19 cellular contexts compared by ENCODE assay signal in genomic region chr5:73815631-73816030, GRCh38.
DNase-seq lines count a peak whose midpoint lies in the region; TF ChIP-seq lines count a peak whose summit lies in the region.
"Had no signal": no experiment of that assay in that cellular context is flagged by ENCODE, and none has a peak within 500 bp of the region (broad histone marks: within the 10 kb centered on the region; RNA-seq: fewer than 3 reads in every experiment).

No MANE protein-coding gene starts in this region.

- H3K79me1 ChIP-seq in neuronal stem cell (ENCODE audit: low read depth, low read length) = no peaks in the 10 kb centered on the region

- H4K8ac ChIP-seq in neuronal stem cell (ENCODE audit: low read depth, low read length) = no peak overlapping the region

- peak overlapping the region; percentile 67 for H3K27ac Mint-ChIP-seq in HFFc6
- H3K27ac Mint-ChIP-seq: activated naive CD8-positive, alpha-beta T cell; activated T-helper 1 cell treated with anti-CD3 and anti-CD28 coated beads, Interleukin-12 subunit alpha, Interleukin-12 subunit beta, Interleukin-2, Interleukin-4 antibody, amounts not matched to agents 30 ng/mL and 10 ng/mL and 1 ng/mL, durations not matched to agents 14 hours and 24 hours and 36 hours; brain; dendritic cell treated with granulocyte-macrophage colony-stimulating factor and Interleukin-4, amounts not matched to agents 40 ng/mL and 50 ng/mL, for 4 days; stimulated activated naive CD8-positive, alpha-beta T cell treated with anti-CD3 and anti-CD28 coated beads, Interleukin-15, Interleukin-2, amounts not matched to agents 100 ng/mL and 50 ng/mL, for 24 hours had no signal

- H2AK5ac ChIP-seq in neuronal stem cell (ENCODE audit: low read depth, low read length) = no peak overlapping the region

- WGBS in neuronal stem cell (ENCODE audit: extremely low coverage in 2 of 2, insufficient read length in 2 of 2, insufficient replicate concordance in 1 of 2), 2 donors = no CpG with 5 or more reads among the region's 4 CpGs

- no peak overlapping the region for H3K9ac ChIP-seq in skeletal muscle satellite cell (ENCODE audit: low read depth, low read length)
- H3K9ac ChIP-seq in neuronal stem cell (ENCODE audit: low read depth, low read length, poor library complexity) = no peak overlapping the region

- TF ChIP-seq CTCF in HFFc6 (IDR thresholded peaks at IDR 0.05) (no peak), astrocyte of the spinal cord (IDR thresholded peaks at IDR 0.05; ENCODE audit: low read depth, low read length) (no peak), foreskin fibroblast (IDR thresholded peaks at IDR 0.05; ENCODE audit: low read depth, low read length) (no peak)

- no peaks in the 10 kb centered on the region; the same call in 1 of the 2 replicates for H3K27me3 Mint-ChIP-seq in HFFc6 (ENCODE audit: insufficient read depth)

- H3K4me3 Mint-ChIP-seq in HFFc6 = peak overlapping the region; percentile 43
- H3K4me3 Mint-ChIP-seq: activated naive CD8-positive, alpha-beta T cell; activated T-helper 1 cell treated with anti-CD3 and anti-CD28 coated beads, Interleukin-12 subunit alpha, Interleukin-12 subunit beta, Interleukin-2, Interleukin-4 antibody, amounts not matched to agents 30 ng/mL and 10 ng/mL and 1 ng/mL, durations not matched to agents 14 hours and 24 hours and 36 hours; brain; dendritic cell treated with granulocyte-macrophage colony-stimulating factor and Interleukin-4, amounts not matched to agents 40 ng/mL and 50 ng/mL, for 4 days; stimulated activated naive CD8-positive, alpha-beta T cell treated with anti-CD3 and anti-CD28 coated beads, Interleukin-15, Interleukin-2, amounts not matched to agents 100 ng/mL and 50 ng/mL, for 24 hours had no signal

- H3K27me3 ChIP-seq in skeletal muscle satellite cell (ENCODE audit: control insufficient read depth, insufficient read depth, low read length) = no peaks in the 10 kb centered on the region
- no peaks in the 10 kb centered on the region for H3K27me3 ChIP-seq in neuronal stem cell (ENCODE audit: control insufficient read depth in 3 of 3, insufficient read depth in 3 of 3, low read depth in 1 of 3, low read length in 3 of 3)
- H3K27me3 ChIP-seq: tibial artery had no signal

- H3K4me2 ChIP-seq in skeletal muscle satellite cell (ENCODE audit: low read length) (peak overlapping the region; percentile 35), neuronal stem cell (ENCODE audit: insufficient read depth, low read length, poor library complexity, severe bottlenecking) (no peak overlapping the region)

- H3K9me3 Mint-ChIP-seq in HFFc6 = no peaks in the 10 kb centered on the region
- H3K9me3 Mint-ChIP-seq: activated T-helper 1 cell treated with anti-CD3 and anti-CD28 coated beads, Interleukin-12 subunit alpha, Interleukin-12 subunit beta, Interleukin-2, Interleukin-4 antibody, amounts not matched to agents 30 ng/mL and 10 ng/mL and 1 ng/mL, durations not matched to agents 14 hours and 24 hours and 36 hours; dendritic cell treated with granulocyte-macrophage colony-stimulating factor and Interleukin-4, amounts not matched to agents 40 ng/mL and 50 ng/mL, for 4 days; stimulated activated naive CD8-positive, alpha-beta T cell treated with anti-CD3 and anti-CD28 coated beads, Interleukin-15, Interleukin-2, amounts not matched to agents 100 ng/mL and 50 ng/mL, for 24 hours had no signal

- no peak overlapping the region for H2BK12ac ChIP-seq in neuronal stem cell (ENCODE audit: low read length)

- H3K27ac ChIP-seq in caudate nucleus (ENCODE audit: low read depth, low read length) (no peak overlapping the region), neuronal stem cell (replicated peaks; ENCODE audit: low read length) (no peak overlapping the region)
- H3K27ac ChIP-seq: skin epidermis, tibial artery had no signal

- no peak overlapping the region for H2BK5ac ChIP-seq in neuronal stem cell (ENCODE audit: low read length)

- in situ Hi-C loops in astrocyte of the spinal cord (cut with HindIII; ENCODE audit: low sequenced_read_pairs) = no loop called here

- H3K23ac ChIP-seq in neuronal stem cell (ENCODE audit: low read depth, low read length, poor library complexity) = no peak overlapping the region

- H3K36me3 Mint-ChIP-seq in HFFc6 (ENCODE audit: low read depth) = peaks cover 15% of the 10 kb centered on the region
- H3K36me3 Mint-ChIP-seq: activated naive CD8-positive, alpha-beta T cell; brain had no signal

- no peak overlapping the region for H3K14ac ChIP-seq in neuronal stem cell (ENCODE audit: low read length)

- H2BK120ac ChIP-seq in neuronal stem cell (ENCODE audit: low read depth, low read length) = no peak overlapping the region

- H3K36me3 ChIP-seq in skeletal muscle satellite cell (ENCODE audit: insufficient read depth, low read length) (peaks cover 25% of the 10 kb centered on the region), neuronal stem cell (replicated peaks in 1 of 2; ENCODE audit: control insufficient read depth in 2 of 2, insufficient read depth in 2 of 2, low read length in 2 of 2) (no peaks in the 10 kb centered on the region)
- H3K36me3 ChIP-seq: tibial artery had no signal

- no peak overlapping the region for H3K4ac ChIP-seq in neuronal stem cell (ENCODE audit: low read length)

- H3K4me1 ChIP-seq in skeletal muscle satellite cell (ENCODE audit: control insufficient read depth, insufficient read depth, low read length) (peaks cover 60% of the 10 kb centered on the region), neuronal stem cell (ENCODE audit: control insufficient read depth in 2 of 2, insufficient read depth in 1 of 2, low read depth in 1 of 2, low read length in 2 of 2) (peaks cover 0 to 2% of the 10 kb centered on the region in 2 donors)
- H3K4me1 ChIP-seq: tibial artery had no signal

- DNase-seq in HFFc6 (peak; percentile 20), astrocyte of the spinal cord (ENCODE audit: low read depth, low spot score) (peak; percentile 55), foreskin fibroblast (peak; percentile 47 to 71), caudate nucleus (lab: John Stamatoyannopoulos, UW) (no peak), neuronal stem cell (ENCODE audit: low spot score) (no peak), cerebellar cortex (ENCODE audit: low spot score) (no peak)
- DNase-seq: activated CD4-positive, alpha-beta T cell treated with anti-CD3 and anti-CD28 coated beads for 1 hour; NCI-H1417; NCI-H2107; NCI-H524; stimulated activated CD4-positive, alpha-beta T cell treated with anti-CD3 and anti-CD28 coated beads, Interleukin-2, amount 100 ng/mL, for 24 hours; tibial artery had no signal

- no peak overlapping the region for H4K91ac ChIP-seq in neuronal stem cell (ENCODE audit: low read depth, low read length, poor library complexity)

- no peak overlapping the region for H3K18ac ChIP-seq in neuronal stem cell (ENCODE audit: low read length)

- H3K4me1 Mint-ChIP-seq in HFFc6 (ENCODE audit: low read depth) = peaks cover 22% of the 10 kb centered on the region

- no peak overlapping the region for H2AFZ ChIP-seq in neuronal stem cell (ENCODE audit: low read length)

- no peak overlapping the region for H2BK15ac ChIP-seq in neuronal stem cell (ENCODE audit: low read length)

- H3K4me3 ChIP-seq in astrocyte of the spinal cord (ENCODE audit: low read depth, low read length) (no peak overlapping the region), foreskin fibroblast (ENCODE audit: low read depth in 1 of 2, low read length in 2 of 2) (no peak overlapping the region), skeletal muscle satellite cell (ENCODE audit: low read length) (no peak overlapping the region), neuronal stem cell (ENCODE audit: low read length in 2 of 2) (no peak overlapping the region)
- H3K4me3 ChIP-seq: tibial artery had no signal

- H3K9me3 ChIP-seq in skeletal muscle satellite cell (replicated peaks; ENCODE audit: low read length) = no peaks in the 10 kb centered on the region
- H3K9me3 ChIP-seq in neuronal stem cell (replicated peaks in 1 of 2; ENCODE audit: control insufficient read depth in 2 of 2, insufficient read depth in 1 of 2, low read depth in 1 of 2, low read length in 2 of 2) = no peaks in the 10 kb centered on the region
- H3K9me3 ChIP-seq: tibial artery had no signal

Comparison
In these comparisons a context has a peak if more than half of its experiments do, and no peak if none do; other contexts are left out.
1. DNase-seq: peak in HFFc6 (single experiment), astrocyte of the spinal cord (single experiment) and foreskin fibroblast (2 of 2); none in caudate nucleus (0 of 61), neuronal stem cell (single experiment) and cerebellar cortex (single experiment).